8 cellular contexts compared by ENCODE assay signal in genomic region chr3:30606301-30607031, GRCh38. TPM values are rescaled to one million over a fixed set of nuclear protein-coding genes. Genes with fewer than 3 reads are reported as not detected.
DNase-seq lines count a peak whose midpoint lies in the region; ATAC-seq and TF ChIP-seq lines count a peak whose summit lies in the region.

Gene TGFBR2 (plus strand): TSS chr3:30606601. CDS start chr3:30606884, 283 bp downstream.

- no peaks in the 10 kb centered on the region for H3K9me2 ChIP-seq in OCI-LY1 (ENCODE audit: low read depth, low read length)

- no peaks in the 10 kb centered on the region for H3K9me3 Mint-ChIP-seq in endothelial cell (ENCODE audit: unreplicated experiment)
- H3K9me3 Mint-ChIP-seq in mesothelial cell of epicardium = no peaks in the 10 kb centered on the region

- H3K27me3 Mint-ChIP-seq in endothelial cell (ENCODE audit: unreplicated experiment) (peaks cover 7% of the 10 kb centered on the region), mesothelial cell of epicardium (ENCODE audit: low read depth) (peaks cover 6% of the 10 kb centered on the region)

- H4K20me1 ChIP-seq in OCI-LY1 (ENCODE audit: insufficient read depth, low read length) = no peaks in the 10 kb centered on the region

- no peaks in the 10 kb centered on the region for H3K36me3 ChIP-seq in OCI-LY1 (ENCODE audit: insufficient read depth, low read length)

- ATAC-seq in GM18909 (IDR thresholded peaks at IDR 0.05; ENCODE audit: poor library complexity, unreplicated experiment) (peak; percentile 78), HG03175 (IDR thresholded peaks at IDR 0.05; ENCODE audit: unreplicated experiment) (peak; percentile 85)

- H3K4me2 ChIP-seq in OCI-LY1 (ENCODE audit: low read length) = peak within 1 kb of the TSS; percentile 88

- peaks cover 80% of the 10 kb centered on the region for H3K4me1 ChIP-seq in OCI-LY1 (ENCODE audit: insufficient read depth, low read length, severe bottlenecking)

- peak within 1 kb of the TSS; percentile 88 for H3K9ac ChIP-seq in OCI-LY1 (ENCODE audit: low read length)

- H3K4me3 Mint-ChIP-seq in endothelial cell (ENCODE audit: unreplicated experiment) (peak within 1 kb of the TSS; percentile 94), mesothelial cell of epicardium (peak within 1 kb of the TSS; percentile 96)

- no peak; the same call in 1 of the 2 replicates for TF ChIP-seq CTCF in AG09319 (IDR thresholded peaks at IDR 0.05; ENCODE audit: low read depth, low read length)
- no peak for TF ChIP-seq CTCF in OCI-LY1 (IDR thresholded peaks at IDR 0.05; ENCODE audit: low read length)
- TF ChIP-seq CTCF in endothelial cell (IDR thresholded peaks at IDR 0.05; ENCODE audit: unreplicated experiment) = no peak
- TF ChIP-seq CTCF in mesothelial cell of epicardium (IDR thresholded peaks at IDR 0.05; ENCODE audit: unreplicated experiment) = no peak

- DNase-seq in AG09319 (ENCODE audit: extremely low read depth, low read depth) = peak; percentile 95
- peak; percentile 75 for DNase-seq in activated CD8-positive, alpha-beta memory T cell treated with anti-CD3 and anti-CD28 coated beads, Interleukin-2, amount 50 U/mL, for 24 hours (ENCODE audit: extremely low read depth)
- DNase-seq in endothelial cell (ENCODE audit: low spot score) = peak; percentile 90
- peak; percentile 50 to 81 for DNase-seq in mesothelial cell of epicardium (ENCODE audit: low spot score in 2 of 2, unreplicated experiment in 2 of 2)
- DNase-seq in stimulated activated CD8-positive, alpha-beta memory T cell treated with anti-CD3 and anti-CD28 coated beads, Interleukin-15, amount 100 ng/mL, for 48 hours (ENCODE audit: low read depth in 2 of 2) = peak; percentile 88 to 90

- peaks cover 41% of the 10 kb centered on the region for H3K79me2 ChIP-seq in OCI-LY1 (ENCODE audit: insufficient read depth, low read length)

- no peaks in the 10 kb centered on the region for H3K9me3 ChIP-seq in OCI-LY1 (ENCODE audit: low read length)

- H3K27ac Mint-ChIP-seq in endothelial cell (ENCODE audit: unreplicated experiment) (peak within 1 kb of the TSS; percentile 95), mesothelial cell of epicardium (peak within 1 kb of the TSS; percentile 74)

- H3K27ac ChIP-seq in OCI-LY1 (ENCODE audit: low read depth, low read length, poor library complexity, severe bottlenecking) = peak within 1 kb of the TSS; percentile 90

- no peaks in the 10 kb centered on the region for H3F3A ChIP-seq in OCI-LY1 (ENCODE audit: insufficient read depth, low read length)

- peak within 1 kb of the TSS; percentile 27; the same call in 1 of the 2 replicates for H2AFZ ChIP-seq in OCI-LY1 (ENCODE audit: low read length)

- H3K4me1 Mint-ChIP-seq in endothelial cell (ENCODE audit: unreplicated experiment) (peaks cover 56% of the 10 kb centered on the region), mesothelial cell of epicardium (peaks cover 16% of the 10 kb centered on the region)

- H3K36me3 Mint-ChIP-seq in endothelial cell (ENCODE audit: low read depth, unreplicated experiment) (peaks cover 11% of the 10 kb centered on the region), mesothelial cell of epicardium (peaks cover 1% of the 10 kb centered on the region)

- H3K4me3 ChIP-seq in OCI-LY1 (ENCODE audit: low read depth, low read length, poor library complexity, severe bottlenecking) = peak within 1 kb of the TSS; percentile 85

- no peaks in the 10 kb centered on the region for H3K27me3 ChIP-seq in OCI-LY1 (ENCODE audit: insufficient read depth, low read length)

RNA-seq across cellular contexts. Expression of gene TGFBR2, which starts in this region (rescaled TPM):
- total RNA-seq in endothelial cell (ENCODE audit: unreplicated experiment) (68.7 TPM), mesothelial cell of epicardium (14.6 to 15.8 TPM (median 15.6 TPM) in 3 replicates)

Comparison
In these comparisons a context has a peak if more than half of its experiments do, and no peak if none do; other contexts are left out.
1. Peak in every context shown above with its lines: DNase-seq, ATAC-seq, H3K4me3 ChIP-seq and H3K27ac ChIP-seq.